12 cellular contexts compared by ENCODE assay signal in the genomic region with DNA sequence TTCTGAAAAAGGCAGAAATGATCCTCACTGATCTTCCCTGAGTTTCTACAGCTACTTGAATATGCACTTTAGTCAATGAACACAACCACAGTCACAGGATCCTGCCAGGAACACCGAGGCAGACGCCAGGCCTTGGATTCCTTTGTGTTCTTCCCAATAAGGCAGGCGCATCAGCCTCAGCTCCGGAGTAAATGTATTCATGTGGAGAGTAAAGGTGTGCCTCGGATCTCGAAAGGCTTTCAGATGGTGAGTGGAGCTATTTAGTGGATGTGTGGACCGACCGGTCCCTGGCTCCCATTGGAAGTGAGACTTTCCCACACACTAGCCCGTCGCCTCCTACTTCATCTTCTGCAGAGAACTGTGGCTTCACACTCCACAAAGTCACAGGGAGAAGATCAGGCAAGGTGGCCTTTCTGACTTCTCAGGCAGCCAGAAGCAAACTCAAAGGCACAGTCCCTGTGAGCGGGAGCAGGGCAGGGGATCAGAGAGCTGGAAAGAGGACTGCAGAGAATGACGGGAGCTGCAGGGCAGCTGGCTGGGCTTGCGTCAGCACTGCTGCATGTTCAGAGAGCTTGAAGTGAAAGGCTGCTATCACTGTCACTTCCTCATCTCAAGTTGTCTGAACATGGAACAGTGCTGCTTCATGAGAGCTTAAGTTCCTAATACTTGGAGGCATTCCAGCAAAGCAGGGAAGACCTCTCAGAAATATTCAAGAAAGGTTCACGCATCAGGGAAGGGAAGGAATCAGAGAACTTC. TPM values are rescaled to one million over a fixed set of nuclear protein-coding genes. Genes with fewer than 3 reads are reported as not detected.
A peak's percentile ranks its signal among the peaks of the same experiment; 100 is the strongest.
DNase-seq lines count a peak whose midpoint lies in the region; ATAC-seq and TF ChIP-seq lines count a peak whose summit lies in the region.
"Had no signal": no experiment of that assay in that cellular context is flagged by ENCODE, and none has a peak within 500 bp of the region (broad histone marks: within the 10 kb centered on the region; RNA-seq: fewer than 3 reads in every experiment).

No MANE protein-coding gene starts in this region.

- H3K36me3 ChIP-seq in left ventricle myocardium inferior, result peaks cover 14% of the 10 kb centered on the region

- H3K36me3 Mint-ChIP-seq in MCF 10A (ENCODE audit: insufficient read depth, unreplicated experiment), result peaks cover 22% of the 10 kb centered on the region

- peak; percentile 42 for ATAC-seq in HG03039 (IDR thresholded peaks at IDR 0.05; ENCODE audit: unreplicated experiment)
- ATAC-seq in omental fat pad (ENCODE audit: low FRiP score), result no peak
- ATAC-seq in GM21528 (IDR thresholded peaks at IDR 0.05; ENCODE audit: low FRiP score, unreplicated experiment), result no peak
- no peak for ATAC-seq in GM19467 (IDR thresholded peaks at IDR 0.05; ENCODE audit: unreplicated experiment)

- H3K27me3 ChIP-seq in left ventricle myocardium inferior (ENCODE audit: low read depth), result no peaks in the 10 kb centered on the region

- no peaks in the 10 kb centered on the region for H3K9me3 Mint-ChIP-seq in MCF 10A (ENCODE audit: unreplicated experiment)
- H3K9me3 Mint-ChIP-seq: T-helper 1 cell treated with Interleukin-12 subunit alpha and Interleukin-12 subunit beta and Interleukin-4 antibody, amounts not matched to agents 30 μg/mL and 1 μg/mL, for 36 hours had no signal

- H3K9me3 ChIP-seq in left ventricle myocardium inferior (replicated peaks), result no peaks in the 10 kb centered on the region

- no peak overlapping the region for H3K4me3 Mint-ChIP-seq in MCF 10A (ENCODE audit: unreplicated experiment)
- H3K4me3 Mint-ChIP-seq: T-helper 1 cell treated with Interleukin-12 subunit alpha and Interleukin-12 subunit beta and Interleukin-4 antibody, amounts not matched to agents 30 μg/mL and 1 μg/mL, for 36 hours had no signal

- CTCF ChIA-PET in MCF 10A (lab: Yijun Ruan, JAX), result interaction anchor here (0.9 to 3.4 kb wide), 4 partner anchors 12 to 195 kb away, joined by 3 to 19 read pairs (median 6); a partner anchor contains a TSS

- TF ChIP-seq CTCF in left ventricle myocardium inferior (IDR thresholded peaks at IDR 0.05; ENCODE audit: borderline replicate concordance) (no peak), omental fat pad (IDR thresholded peaks at IDR 0.05) (no peak), MCF 10A (IDR thresholded peaks at IDR 0.05; ENCODE audit: unreplicated experiment) (no peak)

- H3K27me3 Mint-ChIP-seq in MCF 10A (ENCODE audit: insufficient read depth, unreplicated experiment), result no peaks in the 10 kb centered on the region

- H3K27ac Mint-ChIP-seq in MCF 10A (ENCODE audit: low read depth, unreplicated experiment), result no peak overlapping the region
- H3K27ac Mint-ChIP-seq: T-helper 1 cell treated with Interleukin-12 subunit alpha and Interleukin-12 subunit beta and Interleukin-4 antibody, amounts not matched to agents 30 μg/mL and 1 μg/mL, for 36 hours had no signal

- no peak overlapping the region for H3K27ac ChIP-seq in left ventricle myocardium inferior (replicated peaks)

- DNase-seq in OCI-M1 (lab: John Stamatoyannopoulos, UW), result peak; percentile 15
- DNase-seq in left ventricle myocardium inferior, result peak; percentile 31
- DNase-seq in putamen (ENCODE audit: low spot score), result peak; percentile 33
- DNase-seq in omental fat pad (ENCODE audit: low spot score), result no peak
- no peak for DNase-seq in MCF 10A (ENCODE audit: unreplicated experiment)
- DNase-seq: activated CD8-positive, alpha-beta memory T cell treated with anti-CD3 and anti-CD28 coated beads for 24 hours; Calu3; small intestine had no signal

- POLR2A ChIA-PET in MCF 10A (lab: Yijun Ruan, JAX), result interaction anchor here (1.1 kb wide), 1 partner anchor 21 kb away, joined by 3 read pairs; no protein-coding TSS in a partner anchor

- BruUV-seq in MCF 10A (replicated peaks; lab: Mats Ljungman, UMichigan), result no TSS peak

- peaks cover 4% of the 10 kb centered on the region for H3K4me1 Mint-ChIP-seq in MCF 10A (ENCODE audit: insufficient read depth, unreplicated experiment)

- H3K4me1 ChIP-seq in left ventricle myocardium inferior, result peaks cover 12% of the 10 kb centered on the region

- intact Hi-C loops in left ventricle myocardium inferior (cut with micrococcal nuclease) (no loop called here), MCF 10A (cut with micrococcal nuclease) (no loop called here)

- no peak overlapping the region for H3K4me3 ChIP-seq in left ventricle myocardium inferior

RNA-seq across cellular contexts. Expression of a gene that starts 20.6 kb away (rescaled TPM):
- total RNA-seq in left ventricle myocardium inferior (9.7 TPM), omental fat pad (10 to 100 TPM; 20.6 to 29.2 (median 25.7) TPM), MCF 10A (2022) (16.8 and 19.3 TPM in 2 replicates)

RNA-seq across cellular contexts. Expression of a gene that starts 28.4 kb away (rescaled TPM):
- total RNA-seq in left ventricle myocardium inferior (22.7 TPM), omental fat pad (10 to 100 TPM; 14.3 to 18.3 (median 15.9) TPM), MCF 10A (2022) (24.2 and 24.5 TPM in 2 replicates)

Comparison
In these comparisons a context has a peak if more than half of its experiments do, and no peak if none do; other contexts are left out.
1. DNase-seq: peak in OCI-M1 (single experiment), left ventricle myocardium inferior (single experiment) and putamen (single experiment); none in omental fat pad (single experiment) and MCF 10A (single experiment).